1 cellular context compared by ENCODE assay signal in genomic region chr1:3479511-3480368, GRCh38.
TF ChIP-seq lines count a peak whose summit lies in the region.

No MANE protein-coding gene starts in this region.

TF ChIP-seq in K562, 482 proteins besides CTCF, POLR2A, EP300 and RAD21:
- TF ChIP-seq ZBTB34 (CRISPR knock-in tag; IDR thresholded peaks at IDR 0.05) = no peak
- peak; percentile 61; the same call in 1 of the 2 replicates for TF ChIP-seq L3MBTL2 (IDR thresholded peaks at IDR 0.05)
- peak in 1 of 2 experiments; percentile 21 for TF ChIP-seq E2F6 (IDR thresholded peaks at IDR 0.05; ENCODE audit: borderline replicate concordance in 1 of 2, extremely low read depth in 1 of 2, insufficient read depth in 1 of 2, insufficient read length in 1 of 2, low read depth in 1 of 2, low read length in 1 of 2, poor library complexity in 1 of 2, severe bottlenecking in 1 of 2)
- peak; percentile 90 for TF ChIP-seq ZNF263 (CRISPR knock-in tag; IDR thresholded peaks at IDR 0.05; ENCODE audit: borderline replicate concordance)
- no peak for TF ChIP-seq YBX1 (IDR thresholded peaks at IDR 0.05)
- TF ChIP-seq FOXP4 (CRISPR knock-in tag; IDR thresholded peaks at IDR 0.05; ENCODE audit: borderline replicate concordance) = 0 out of 2 replicates have a peak, but pooled peaks have one; percentile 35
- TF ChIP-seq MGA (IDR thresholded peaks at IDR 0.05) = peak; percentile 59
TF ChIP-seq in K562: peak in this region for 5.
